ENCODE assay signal across 2 cellular contexts in genomic region chr14:68797180-68797670, GRCh38.
TF ChIP-seq lines count a peak whose summit lies in the region.

No MANE protein-coding gene starts in this region.

TF ChIP-seq in GM12878, 131 proteins besides CTCF, POLR2A, EP300 and RAD21 (continued from another document):
- TF ChIP-seq EED (IDR thresholded peaks at IDR 0.05; ENCODE audit: low read depth), result 0 out of 2 replicates have a peak, but pooled peaks have one; percentile 21

TF ChIP-seq in SK-N-SH, 30 proteins besides CTCF, POLR2A, EP300 and RAD21:
- TF ChIP-seq USF2 (IDR thresholded peaks at IDR 0.05; ENCODE audit: borderline replicate concordance, low read depth, low read length) (no peak), RCOR1 (IDR thresholded peaks at IDR 0.05; ENCODE audit: low read length) (no peak), ELF1 (IDR thresholded peaks at IDR 0.05) (no peak), TEAD4 (IDR thresholded peaks at IDR 0.05; ENCODE audit: borderline replicate concordance, insufficient read depth) (no peak), TCF12 (IDR thresholded peaks at IDR 0.05) (no peak), EZH2phosphoT487 (IDR thresholded peaks at IDR 0.05; ENCODE audit: borderline replicate concordance, low read depth) (no peak), RFX5 (IDR thresholded peaks at IDR 0.05; ENCODE audit: low read length) (no peak), JUND (IDR thresholded peaks at IDR 0.05) (no peak), REST (IDR thresholded peaks at IDR 0.05; ENCODE audit: low read depth, low read length) (no peak), PBX3 (IDR thresholded peaks at IDR 0.05) (no peak), FOXJ3 (CRISPR knock-in tag; IDR thresholded peaks at IDR 0.05) (no peak), MEF2A (IDR thresholded peaks at IDR 0.05; ENCODE audit: borderline replicate concordance, low read depth) (no peak)
TF ChIP-seq in SK-N-SH: peak in this region for 0.
